Comparison of ENCODE assay signal across 2 cellular contexts in the genomic region with DNA sequence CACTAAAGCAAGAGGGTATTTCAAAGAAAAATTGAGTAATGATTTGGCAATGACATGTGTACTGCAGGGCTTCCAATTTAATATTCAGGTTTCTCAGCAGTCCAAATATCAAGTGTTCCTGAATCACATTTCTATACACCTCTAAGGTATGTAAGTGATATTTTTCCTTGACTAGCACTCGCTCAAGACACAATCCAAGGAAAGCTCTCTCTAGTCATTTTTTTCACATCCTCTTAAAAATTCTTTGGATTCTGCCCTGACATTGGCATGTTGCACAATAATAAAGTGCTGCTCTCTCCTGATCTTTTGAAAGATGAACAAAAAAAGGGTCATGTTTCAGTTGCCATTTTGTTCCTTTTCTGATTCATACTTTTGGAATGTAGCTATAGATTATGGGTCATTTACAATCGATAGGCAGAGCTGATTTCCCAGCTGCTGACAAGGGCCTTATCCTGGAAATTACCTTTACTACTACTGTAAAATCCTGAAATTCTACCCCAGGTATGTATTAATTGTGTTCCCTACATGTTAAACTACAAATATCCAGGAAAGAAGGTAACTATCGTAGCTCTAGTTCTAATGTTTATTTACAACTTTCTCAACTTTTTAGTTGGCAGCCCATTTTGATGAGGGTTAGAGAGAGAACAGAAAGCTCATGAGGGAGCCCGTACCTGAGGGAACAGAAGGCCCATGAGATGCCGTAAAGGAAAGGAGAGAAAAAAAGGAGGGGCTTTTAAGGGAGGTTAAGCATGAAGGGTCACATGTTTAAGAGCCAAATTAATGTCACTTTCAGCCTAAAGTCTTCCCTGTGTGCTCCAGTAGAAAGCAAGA.
A peak's percentile ranks its signal among the peaks of the same experiment; 100 is the strongest.
TF ChIP-seq lines count a peak whose summit lies in the region.

No MANE protein-coding gene starts in this region.

TF ChIP-seq in Ishikawa, 13 proteins besides CTCF, POLR2A, EP300 and RAD21:
- TF ChIP-seq FOXM1 (IDR thresholded peaks at IDR 0.05; ENCODE audit: borderline replicate concordance, low read depth) (no peak), NFIC (IDR thresholded peaks at IDR 0.05) (no peak), CEBPB (IDR thresholded peaks at IDR 0.05) (peak; percentile 88), TEAD4 (IDR thresholded peaks at IDR 0.05) (peak; percentile 52), ZBTB7A (IDR thresholded peaks at IDR 0.05; ENCODE audit: low read depth) (no peak), TAF1 (IDR thresholded peaks at IDR 0.05; ENCODE audit: low read depth) (no peak), TCF12 (IDR thresholded peaks at IDR 0.05; ENCODE audit: low read depth) (no peak), YY1 (IDR thresholded peaks at IDR 0.05; ENCODE audit: low read depth) (no peak), CREB1 (IDR thresholded peaks at IDR 0.05; ENCODE audit: low read depth) (no peak), EGR1 (IDR thresholded peaks at IDR 0.05) (no peak)
- TF ChIP-seq, protein P1, sequence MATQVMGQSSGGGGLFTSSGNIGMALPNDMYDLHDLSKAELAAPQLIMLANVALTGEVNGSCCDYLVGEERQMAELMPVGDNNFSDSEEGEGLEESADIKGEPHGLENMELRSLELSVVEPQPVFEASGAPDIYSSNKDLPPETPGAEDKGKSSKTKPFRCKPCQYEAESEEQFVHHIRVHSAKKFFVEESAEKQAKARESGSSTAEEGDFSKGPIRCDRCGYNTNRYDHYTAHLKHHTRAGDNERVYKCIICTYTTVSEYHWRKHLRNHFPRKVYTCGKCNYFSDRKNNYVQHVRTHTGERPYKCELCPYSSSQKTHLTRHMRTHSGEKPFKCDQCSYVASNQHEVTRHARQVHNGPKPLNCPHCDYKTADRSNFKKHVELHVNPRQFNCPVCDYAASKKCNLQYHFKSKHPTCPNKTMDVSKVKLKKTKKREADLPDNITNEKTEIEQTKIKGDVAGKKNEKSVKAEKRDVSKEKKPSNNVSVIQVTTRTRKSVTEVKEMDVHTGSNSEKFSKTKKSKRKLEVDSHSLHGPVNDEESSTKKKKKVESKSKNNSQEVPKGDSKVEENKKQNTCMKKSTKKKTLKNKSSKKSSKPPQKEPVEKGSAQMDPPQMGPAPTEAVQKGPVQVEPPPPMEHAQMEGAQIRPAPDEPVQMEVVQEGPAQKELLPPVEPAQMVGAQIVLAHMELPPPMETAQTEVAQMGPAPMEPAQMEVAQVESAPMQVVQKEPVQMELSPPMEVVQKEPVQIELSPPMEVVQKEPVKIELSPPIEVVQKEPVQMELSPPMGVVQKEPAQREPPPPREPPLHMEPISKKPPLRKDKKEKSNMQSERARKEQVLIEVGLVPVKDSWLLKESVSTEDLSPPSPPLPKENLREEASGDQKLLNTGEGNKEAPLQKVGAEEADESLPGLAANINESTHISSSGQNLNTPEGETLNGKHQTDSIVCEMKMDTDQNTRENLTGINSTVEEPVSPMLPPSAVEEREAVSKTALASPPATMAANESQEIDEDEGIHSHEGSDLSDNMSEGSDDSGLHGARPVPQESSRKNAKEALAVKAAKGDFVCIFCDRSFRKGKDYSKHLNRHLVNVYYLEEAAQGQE (IDR thresholded peaks at IDR 0.05; ENCODE audit: low read depth), result no peak
- TF ChIP-seq, protein P2, sequence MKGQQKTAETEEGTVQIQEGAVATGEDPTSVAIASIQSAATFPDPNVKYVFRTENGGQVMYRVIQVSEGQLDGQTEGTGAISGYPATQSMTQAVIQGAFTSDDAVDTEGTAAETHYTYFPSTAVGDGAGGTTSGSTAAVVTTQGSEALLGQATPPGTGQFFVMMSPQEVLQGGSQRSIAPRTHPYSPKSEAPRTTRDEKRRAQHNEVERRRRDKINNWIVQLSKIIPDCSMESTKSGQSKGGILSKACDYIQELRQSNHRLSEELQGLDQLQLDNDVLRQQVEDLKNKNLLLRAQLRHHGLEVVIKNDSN (IDR thresholded peaks at IDR 0.05), result no peak
- TF ChIP-seq, protein P3, sequence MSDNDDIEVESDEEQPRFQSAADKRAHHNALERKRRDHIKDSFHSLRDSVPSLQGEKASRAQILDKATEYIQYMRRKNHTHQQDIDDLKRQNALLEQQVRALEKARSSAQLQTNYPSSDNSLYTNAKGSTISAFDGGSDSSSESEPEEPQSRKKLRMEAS (IDR thresholded peaks at IDR 0.05), result no peak
TF ChIP-seq in Ishikawa: peak in this region for 2.

TF ChIP-seq in H1, 55 proteins besides CTCF, POLR2A, EP300 and RAD21:
- peak; percentile 32; the same call in 1 of the 2 replicates for TF ChIP-seq CEBPB (IDR thresholded peaks at IDR 0.05; ENCODE audit: low read depth, low read length)
- no peak for TF ChIP-seq TAF1 (IDR thresholded peaks at IDR 0.05; ENCODE audit: low read depth, low read length)
TF ChIP-seq in H1: peak in this region for 1.
